In genomic region chr1:1876335-1876935, GRCh38 we compare ENCODE assay signal across 15 cellular contexts. TPM values are rescaled to one million over a fixed set of nuclear protein-coding genes. Genes with fewer than 3 reads are reported as not detected.
DNase-seq lines count a peak whose midpoint lies in the region; ATAC-seq and TF ChIP-seq lines count a peak whose summit lies in the region.
"Had no signal": no experiment of that assay in that cellular context is flagged by ENCODE, and none has a peak within 500 bp of the region (broad histone marks: within the 10 kb centered on the region; RNA-seq: fewer than 3 reads in every experiment).

No MANE protein-coding gene starts in this region.

- H3K36me3 Mint-ChIP-seq in activated naive CD8-positive, alpha-beta T cell treated with anti-CD3 and anti-CD28 coated beads, Interleukin-2, amount 50 U/mL, for 24 hours (ENCODE audit: low read depth): peaks cover 57% of the 10 kb centered on the region
- peaks cover 0 to 67% (median 15%) of the 10 kb centered on the region in 3 donors for H3K36me3 Mint-ChIP-seq in naive thymus-derived CD8-positive, alpha-beta T cell

- H3K4me3 ChIP-seq in AG10803 (ENCODE audit: low read length): no peak overlapping the region
- no peak overlapping the region for H3K4me3 ChIP-seq in HEK293 (ENCODE audit: low read depth, low read length)
- H3K4me3 ChIP-seq: lower lobe of right lung had no signal

- ATAC-seq in activated naive CD8-positive, alpha-beta T cell treated with anti-CD3 and anti-CD28 coated beads, Interleukin-2, amount 50 U/mL, for 24 hours: peak; percentile 22
- ATAC-seq in naive thymus-derived CD8-positive, alpha-beta T cell: peak in 1 of 2 donors; percentile 6
- ATAC-seq in GM19351 (IDR thresholded peaks at IDR 0.05; ENCODE audit: unreplicated experiment) (no peak), GM19328 (IDR thresholded peaks at IDR 0.05; ENCODE audit: unreplicated experiment) (no peak), HG03565 (IDR thresholded peaks at IDR 0.05; ENCODE audit: unreplicated experiment) (no peak)
- ATAC-seq: lower lobe of right lung had no signal

- H3K9me3 Mint-ChIP-seq in activated naive CD8-positive, alpha-beta T cell treated with anti-CD3 and anti-CD28 coated beads, Interleukin-2, amount 50 U/mL, for 24 hours: no peaks in the 10 kb centered on the region
- H3K9me3 Mint-ChIP-seq in naive thymus-derived CD8-positive, alpha-beta T cell: no peaks in the 10 kb centered on the region
- H3K9me3 Mint-ChIP-seq: dendritic cell treated with granulocyte-macrophage colony-stimulating factor and Interleukin-4, amounts not matched to agents 40 ng/mL and 50 ng/mL, for 4 days had no signal

- H3K36me3 ChIP-seq in HEK293 (ENCODE audit: control insufficient read depth in 2 of 2, insufficient read depth in 1 of 2, low read length in 2 of 2): peaks cover 10 to 61% of the 10 kb centered on the region in 2 experiments; a peak in 2 of 3 replicates

- DNase-seq in AG10803 (ENCODE audit: low read depth): peak; percentile 62
- no peak for DNase-seq in activated naive CD8-positive, alpha-beta T cell treated with anti-CD3 and anti-CD28 coated beads, Interleukin-2, amount 50 U/mL, for 24 hours
- DNase-seq in naive thymus-derived CD8-positive, alpha-beta T cell: no peak
- no peak for DNase-seq in ACHN
- DNase-seq: amniotic stem cell, NCI-H1092 treated with DMSO at 0.1 percent for 48 hours had no signal

- POLR2A ChIA-PET in HEK293 (lab: Yijun Ruan, JAX): no interaction called here
- POLR2A ChIA-PET in naive thymus-derived CD8-positive, alpha-beta T cell (lab: Charles Lee): interaction anchor here (0.7 to 1.7 kb wide), 2 partner anchors 10 to 29 kb away, joined by 3 to 6 read pairs; no protein-coding TSS in a partner anchor

- H3K4me1 Mint-ChIP-seq in activated naive CD8-positive, alpha-beta T cell treated with anti-CD3 and anti-CD28 coated beads, Interleukin-2, amount 50 U/mL, for 24 hours: peaks cover 79% of the 10 kb centered on the region
- H3K4me1 Mint-ChIP-seq in naive thymus-derived CD8-positive, alpha-beta T cell: peaks cover 56 to 91% (median 82%) of the 10 kb centered on the region in 4 donors

- H3K27ac Mint-ChIP-seq in activated naive CD8-positive, alpha-beta T cell treated with anti-CD3 and anti-CD28 coated beads, Interleukin-2, amount 50 U/mL, for 24 hours: peak overlapping the region; percentile 83
- peak overlapping the region in 9 of 10 donors; percentile 33 to 87 (median 66) for H3K27ac Mint-ChIP-seq in naive thymus-derived CD8-positive, alpha-beta T cell
- H3K27ac Mint-ChIP-seq: dendritic cell treated with granulocyte-macrophage colony-stimulating factor and Interleukin-4, amounts not matched to agents 40 ng/mL and 50 ng/mL, for 4 days had no signal

- no peaks in the 10 kb centered on the region; the same call in 1 of the 2 replicates for H3K4me1 ChIP-seq in HEK293 (ENCODE audit: control insufficient read depth, insufficient read depth, low read length)

- no peak for TF ChIP-seq CTCF in AG10803 (conservative IDR thresholded peaks at IDR 0.05; ENCODE audit: low read length)
- no peak for TF ChIP-seq CTCF in HEK293 (tag by site-specific recombination; IDR thresholded peaks at IDR 0.05)

- peak overlapping the region; percentile 41 for H3K4me3 Mint-ChIP-seq in activated naive CD8-positive, alpha-beta T cell treated with anti-CD3 and anti-CD28 coated beads, Interleukin-2, amount 50 U/mL, for 24 hours
- H3K4me3 Mint-ChIP-seq in naive thymus-derived CD8-positive, alpha-beta T cell: peak overlapping the region in 8 of 10 donors; percentile 14 to 77 (median 54)
- H3K4me3 Mint-ChIP-seq: dendritic cell treated with granulocyte-macrophage colony-stimulating factor and Interleukin-4, amounts not matched to agents 40 ng/mL and 50 ng/mL, for 4 days had no signal

- no peak overlapping the region for H3K27ac ChIP-seq in HEK293 (ENCODE audit: extremely low read depth, low read depth, low read length)
- H3K27ac ChIP-seq: lower lobe of right lung had no signal

- H3K9me3 ChIP-seq in HEK293 (ENCODE audit: control insufficient read depth, insufficient read depth, low read depth, low read length): no peaks in the 10 kb centered on the region
- H3K9me3 ChIP-seq: lower lobe of right lung had no signal

- in situ Hi-C loops in ACHN (cut with HindIII; ENCODE audit: low pct_ligation_motif_present, low pct_unique_long_range_greater_than_20kb, low sequenced_read_pairs): no loop called here

- CTCF ChIA-PET in HEK293 (lab: Yijun Ruan, JAX): interaction anchor here (0.9 kb wide), 1 partner anchor 84 kb away, joined by 3 read pairs; no protein-coding TSS in a partner anchor

- H3K27me3 Mint-ChIP-seq in activated naive CD8-positive, alpha-beta T cell treated with anti-CD3 and anti-CD28 coated beads, Interleukin-2, amount 50 U/mL, for 24 hours: no peaks in the 10 kb centered on the region
- no peaks in the 10 kb centered on the region for H3K27me3 Mint-ChIP-seq in naive thymus-derived CD8-positive, alpha-beta T cell
- H3K27me3 Mint-ChIP-seq: dendritic cell treated with granulocyte-macrophage colony-stimulating factor and Interleukin-4, amounts not matched to agents 40 ng/mL and 50 ng/mL, for 4 days had no signal

TF ChIP-seq in HEK293, 187 proteins besides CTCF, POLR2A, EP300 and RAD21:
- TF ChIP-seq ZNF146 (tag by site-specific recombination; IDR thresholded peaks at IDR 0.05): no peak
- TF ChIP-seq ZNF266 (tag by site-specific recombination; IDR thresholded peaks at IDR 0.05; ENCODE audit: low read depth): no peak
- no peak for TF ChIP-seq ZNF654 (tag by site-specific recombination; IDR thresholded peaks at IDR 0.05; ENCODE audit: low read depth)
- TF ChIP-seq ZNF596 (tag by site-specific recombination; IDR thresholded peaks at IDR 0.05): peak; percentile 95

RNA-seq across cellular contexts. Expression of gene GNB1, which starts 14.5 kb away (rescaled TPM):
- 100 to 1,000 TPM; 231 to 232 TPM for total RNA-seq in naive thymus-derived CD8-positive, alpha-beta T cell
- 100 to 1,000 TPM in 2 of 3 donors, 10 to 100 TPM in 1; 45.9 to 107 (median 105) TPM for polyA plus RNA-seq in naive thymus-derived CD8-positive, alpha-beta T cell

RNA-seq across cellular contexts. Expression of gene CALML6, which starts 38.6 kb away (rescaled TPM):
- 1 to 10 TPM; 1.4 to 1.6 TPM for total RNA-seq in naive thymus-derived CD8-positive, alpha-beta T cell
- polyA plus RNA-seq in naive thymus-derived CD8-positive, alpha-beta T cell: not detected
- total RNA-seq: lower lobe of right lung; omental fat pad; T-helper 1 cell treated with Interleukin-12 subunit alpha and Interleukin-12 subunit beta and Interleukin-4 antibody, amounts not matched to agents 30 ng/mL and 1 ng/mL, for 36 hours had no signal

RNA-seq across cellular contexts. Expression of gene TMEM52, which starts 42.6 kb away (rescaled TPM):
- 1 to 10 TPM in 1 of 2 experiments, not detected in 1; 1.0 TPM for total RNA-seq in naive thymus-derived CD8-positive, alpha-beta T cell
- under 1 TPM in 2 of 3 donors, not detected in 1; 0.20 to 0.53 TPM for polyA plus RNA-seq in naive thymus-derived CD8-positive, alpha-beta T cell
- total RNA-seq: T-helper 1 cell treated with Interleukin-12 subunit alpha and Interleukin-12 subunit beta and Interleukin-4 antibody, amounts not matched to agents 30 ng/mL and 1 ng/mL, for 36 hours; urinary bladder had no signal
